Comparison of ENCODE assay signal across 8 cellular contexts in genomic region chr17:67244621-67245072, GRCh38. TPM values are rescaled to one million over a fixed set of nuclear protein-coding genes. Genes with fewer than 3 reads are reported as not detected.
DNase-seq lines count a peak whose midpoint lies in the region; ATAC-seq and TF ChIP-seq lines count a peak whose summit lies in the region.

No MANE protein-coding gene starts in this region.

- ATAC-seq in GM19351 (IDR thresholded peaks at IDR 0.05; ENCODE audit: unreplicated experiment) (peak; percentile 22), HG03442 (IDR thresholded peaks at IDR 0.05; ENCODE audit: unreplicated experiment) (peak; percentile 29)

- H3K9me3 ChIP-seq in A673 (ENCODE audit: low read depth, low read length, poor library complexity, severe bottlenecking), result no peaks in the 10 kb centered on the region

- H3K4me1 Mint-ChIP-seq in activated naive CD4-positive, alpha-beta T cell treated with anti-CD3 and anti-CD28 coated beads, Interleukin-2, amount 10 ng/mL, durations not matched to agents 7 days and 5 days, result peaks cover 55% of the 10 kb centered on the region

- peaks cover 32% of the 10 kb centered on the region for H3K36me3 Mint-ChIP-seq in activated naive CD4-positive, alpha-beta T cell treated with anti-CD3 and anti-CD28 coated beads, Interleukin-2, amount 10 ng/mL, durations not matched to agents 7 days and 5 days

- peaks cover 21% of the 10 kb centered on the region for H3K27me3 Mint-ChIP-seq in activated naive CD4-positive, alpha-beta T cell treated with anti-CD3 and anti-CD28 coated beads, Interleukin-2, amount 10 ng/mL, durations not matched to agents 7 days and 5 days

- intact Hi-C loops in A673 (cut with micrococcal nuclease; ENCODE audit: unreplicated experiment), result no loop called here

- TF ChIP-seq CTCF in A673 (conservative IDR thresholded peaks at IDR 0.05; ENCODE audit: low read depth, low read length), result no peak

- peaks cover 23% of the 10 kb centered on the region for H3K4me1 ChIP-seq in A673 (ENCODE audit: insufficient read depth, low read length, poor library complexity, severe bottlenecking)

- peak overlapping the region; percentile 89 for H3K27ac Mint-ChIP-seq in activated naive CD4-positive, alpha-beta T cell treated with anti-CD3 and anti-CD28 coated beads, Interleukin-2, amount 10 ng/mL, durations not matched to agents 7 days and 5 days

- peak overlapping the region; percentile 92 for H3K4me3 Mint-ChIP-seq in activated naive CD4-positive, alpha-beta T cell treated with anti-CD3 and anti-CD28 coated beads, Interleukin-2, amount 10 ng/mL, durations not matched to agents 7 days and 5 days

- peaks cover 10% of the 10 kb centered on the region for H3K36me3 ChIP-seq in A673 (ENCODE audit: insufficient read depth, low read length, poor library complexity, severe bottlenecking)

- no peaks in the 10 kb centered on the region for H3K27me3 ChIP-seq in A673 (replicated peaks; ENCODE audit: insufficient read depth, low read depth, low read length, poor library complexity)

- no TSS peak for BruUV-seq in A673 (replicated peaks; lab: Mats Ljungman, UMichigan)

- H3K27ac ChIP-seq in A673 (ENCODE audit: low read depth, low read length, poor library complexity, severe bottlenecking) (peak overlapping the region; percentile 88), skin epidermis (peak overlapping the region; percentile 61 to 94 (median 91))

- no peaks in the 10 kb centered on the region for H3K9me3 Mint-ChIP-seq in activated naive CD4-positive, alpha-beta T cell treated with anti-CD3 and anti-CD28 coated beads, Interleukin-2, amount 10 ng/mL, durations not matched to agents 7 days and 5 days

- DNase-seq in A673 (ENCODE audit: low spot score) (no peak), kidney tubule cell (ENCODE audit: low spot score) (no peak), NCI-H2171 treated with DMSO at 0.1 percent for 48 hours (lab: John Stamatoyannopoulos, UW) (no peak)
- DNase-seq in activated naive CD4-positive, alpha-beta T cell treated with anti-CD3 and anti-CD28 coated beads, Interleukin-2, amount 10 ng/mL, durations not matched to agents 7 days and 5 days, result peak; percentile 51

- H3K4me3 ChIP-seq in A673 (ENCODE audit: low read depth, low read length, poor library complexity, severe bottlenecking), result peak overlapping the region; percentile 88
- H3K4me3 ChIP-seq in iPS-11a (ENCODE audit: low read depth, low read length), result peak overlapping the region; percentile 78
- peak overlapping the region; percentile 69 to 98 (median 93) for H3K4me3 ChIP-seq in skin epidermis

- POLR2A ChIA-PET in A673 (lab: Charles Lee; ENCODE audit: low non-redundant PET), result no interaction called here

- CTCF ChIA-PET in A673 (lab: Charles Lee), result no interaction called here
- CTCF ChIA-PET in activated naive CD4-positive, alpha-beta T cell treated with anti-CD3 and anti-CD28 coated beads, Interleukin-2, amount 10 ng/mL, durations not matched to agents 7 days and 5 days (lab: Charles Lee), result interaction anchor here (0.9 kb wide), 1 partner anchor 28 kb away, joined by 4 read pairs; no protein-coding TSS in a partner anchor

RNA-seq across cellular contexts. Expression of gene HELZ, which starts 0.3 kb away (rescaled TPM):
- 49.1 and 57.3 TPM in 2 replicates for total RNA-seq in A673 (2021)
